1 cellular context compared by ENCODE assay signal in genomic region chr2:18930977-18931376, GRCh38.
TF ChIP-seq lines count a peak whose summit lies in the region.

No MANE protein-coding gene starts in this region.

TF ChIP-seq in IMR-90, 13 proteins besides CTCF, POLR2A, EP300 and RAD21 (continued from another document):
- no peak for TF ChIP-seq ELK1 (IDR thresholded peaks at IDR 0.05; ENCODE audit: borderline replicate concordance, low read depth, low read length)
TF ChIP-seq in IMR-90: peak in this region for 0.
